Comparison of ENCODE assay signal across 8 cellular contexts in the genomic region with DNA sequence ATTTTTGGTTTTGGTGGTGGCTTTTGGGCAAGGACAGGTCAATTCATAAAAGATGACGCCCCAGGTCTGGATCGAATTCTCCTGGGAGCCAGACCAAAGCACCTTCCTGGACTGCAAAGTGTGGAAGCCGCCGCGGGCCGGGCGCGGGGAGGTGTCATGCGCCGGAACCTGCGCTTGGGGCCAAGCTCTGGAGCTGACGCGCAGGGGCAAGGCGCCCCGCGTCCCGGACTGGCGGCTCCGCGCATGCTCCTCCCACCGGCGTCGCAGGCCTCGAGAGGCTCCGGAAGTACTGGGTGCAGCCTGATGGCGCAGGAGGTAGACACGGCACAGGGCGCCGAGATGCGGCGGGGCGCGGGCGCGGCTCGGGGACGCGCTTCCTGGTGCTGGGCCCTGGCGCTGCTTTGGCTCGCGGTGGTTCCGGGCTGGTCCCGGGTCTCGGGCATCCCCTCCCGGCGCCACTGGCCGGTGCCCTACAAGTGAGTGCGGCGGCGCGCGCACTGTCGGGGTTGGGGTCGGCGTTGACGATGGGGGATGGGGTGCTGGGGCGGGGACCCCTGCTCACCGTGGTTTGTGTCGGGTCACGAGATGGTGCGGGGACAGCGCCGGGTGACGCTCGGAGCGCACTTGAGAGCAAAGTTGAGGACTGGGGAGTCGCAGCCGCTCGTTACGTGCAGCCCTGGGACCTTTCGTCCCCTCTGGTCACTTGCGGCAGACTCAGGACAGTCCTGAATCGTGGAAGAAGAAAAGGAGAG. TPM values are rescaled to one million over a fixed set of nuclear protein-coding genes. Genes with fewer than 3 reads are reported as not detected.
A peak's percentile ranks its signal among the peaks of the same experiment; 100 is the strongest.
DNase-seq lines count a peak whose midpoint lies in the region; ATAC-seq and TF ChIP-seq lines count a peak whose summit lies in the region.

TSS of gene CLN5 (plus strand) at position 286 of the 752 bp plus-strand sequence. CDS start at position 304, 18 bp downstream.

- H3K4me1 Mint-ChIP-seq in activated T-helper 2 cell treated with anti-CD3 and anti-CD28 coated beads, Interferon-gamma antibody, Interleukin-2, Interleukin-4, amounts not matched to agents 10 μg/mL and 5 μg/mL and 100 μg/mL, durations not matched to agents 14 hours and 24 hours and 36 hours (ENCODE audit: low read depth): peaks cover 34% of the 10 kb centered on the region
- peaks cover 22 to 54% (median 51%) of the 10 kb centered on the region in 4 donors for H3K4me1 Mint-ChIP-seq in naive thymus-derived CD8-positive, alpha-beta T cell
- H3K4me1 Mint-ChIP-seq in stimulated activated naive B cell treated with anti-CD40 and anti-IgM and Interleukin-4, amounts not matched to agents 10 μg/mL and 1 μg/mL and 100 μg/mL, for 72 hours: peaks cover 13 to 36% of the 10 kb centered on the region in 2 donors

- peak; percentile 96 for ATAC-seq in RWPE2 (ENCODE audit: low read depth)
- peak; percentile 89 to 90 for ATAC-seq in naive thymus-derived CD8-positive, alpha-beta T cell
- peak; percentile 95 to 96 for ATAC-seq in stimulated activated naive B cell treated with anti-CD40 and anti-IgM and Interleukin-4, amounts not matched to agents 10 μg/mL and 1 μg/mL and 100 μg/mL, for 72 hours (replicated peaks)

- H3K4me3 ChIP-seq in GM23248 (peak within 1 kb of the TSS; percentile 87), Karpas-422 (ENCODE audit: low read length) (peak within 1 kb of the TSS; percentile 95), RWPE2 (ENCODE audit: severe bottlenecking) (peak within 1 kb of the TSS; percentile 56), fibroblast of mammary gland (ENCODE audit: control insufficient read depth, low read depth, low read length) (peak within 1 kb of the TSS; percentile 89)

- peak; percentile 93 for DNase-seq in EH (ENCODE audit: low read depth)
- peak; percentile 98 for DNase-seq in GM23248
- DNase-seq in Karpas-422: peak; percentile 98
- peak; percentile 89 for DNase-seq in RWPE2 (ENCODE audit: low spot score)
- DNase-seq in activated T-helper 2 cell treated with anti-CD3 and anti-CD28 coated beads, Interferon-gamma antibody, Interleukin-2, Interleukin-4, amounts not matched to agents 10 μg/mL and 5 μg/mL and 100 μg/mL, durations not matched to agents 14 hours and 24 hours and 36 hours (ENCODE audit: low spot score): peak; percentile 95
- peak; percentile 85 for DNase-seq in fibroblast of mammary gland (ENCODE audit: low read depth)
- peak; percentile 89 to 98 (median 96) for DNase-seq in naive thymus-derived CD8-positive, alpha-beta T cell
- peak; percentile 95 for DNase-seq in stimulated activated naive B cell treated with anti-CD40 and anti-IgM and Interleukin-4, amounts not matched to agents 10 μg/mL and 1 μg/mL and 100 μg/mL, for 72 hours

- 1% methylated on average over 38 to 48 of the region's 73 CpGs for WGBS in GM23248 (ENCODE audit: low coverage in 1 of 2, low lambda C conversion rate in 2 of 2, missing lambda C conversion rate in 2 of 2), 2 experiments

- intact Hi-C loops in activated T-helper 2 cell treated with anti-CD3 and anti-CD28 coated beads, Interferon-gamma antibody, Interleukin-2, Interleukin-4, amounts not matched to agents 10 μg/mL and 5 μg/mL and 100 μg/mL, durations not matched to agents 14 hours and 24 hours and 36 hours (cut with micrococcal nuclease): loop anchor here (1.0 to 10.0 kb wide), 5 partner anchors 17 to 483 kb away; partner anchors contain the start of genes FBXL3 and KCTD12

- H3K9ac ChIP-seq in GM23248 (peak within 1 kb of the TSS; percentile 98), Karpas-422 (ENCODE audit: low read length) (peak within 1 kb of the TSS; percentile 92)

- H3K9me3 Mint-ChIP-seq in activated T-helper 2 cell treated with anti-CD3 and anti-CD28 coated beads, Interferon-gamma antibody, Interleukin-2, Interleukin-4, amounts not matched to agents 10 μg/mL and 5 μg/mL and 100 μg/mL, durations not matched to agents 14 hours and 24 hours and 36 hours: no peaks in the 10 kb centered on the region
- H3K9me3 Mint-ChIP-seq in naive thymus-derived CD8-positive, alpha-beta T cell: no peaks in the 10 kb centered on the region
- H3K9me3 Mint-ChIP-seq in stimulated activated naive B cell treated with anti-CD40 and anti-IgM and Interleukin-4, amounts not matched to agents 10 μg/mL and 1 μg/mL and 100 μg/mL, for 72 hours: no peaks in the 10 kb centered on the region

- H3K4me1 ChIP-seq in GM23248 (ENCODE audit: insufficient read depth): peaks cover 23% of the 10 kb centered on the region
- H3K4me1 ChIP-seq in Karpas-422 (ENCODE audit: low read length): peaks cover 25% of the 10 kb centered on the region
- H3K4me1 ChIP-seq in RWPE2 (ENCODE audit: insufficient read depth, poor library complexity, severe bottlenecking): peaks cover 18% of the 10 kb centered on the region

- H4K20me1 ChIP-seq in GM23248 (ENCODE audit: insufficient read depth): no peaks in the 10 kb centered on the region
- no peaks in the 10 kb centered on the region for H4K20me1 ChIP-seq in Karpas-422 (ENCODE audit: insufficient read depth, low read depth, low read length)

- POLR2A ChIA-PET in naive thymus-derived CD8-positive, alpha-beta T cell (lab: Charles Lee): interaction anchor here (0.5 to 10.2 kb wide), 26 partner anchors 11 to 1665 kb away, joined by 3 to 182 read pairs (median 5); partner anchors contain the start of genes FBXL3, KCTD12 and SLAIN1

- in situ Hi-C loops in GM23248 (cut with MboI): no loop called here

- H3K27me3 ChIP-seq in GM23248 (replicated peaks; ENCODE audit: insufficient read depth): no peaks in the 10 kb centered on the region
- H3K27me3 ChIP-seq in Karpas-422 (ENCODE audit: low read length): no peaks in the 10 kb centered on the region
- no peaks in the 10 kb centered on the region for H3K27me3 ChIP-seq in RWPE2 (ENCODE audit: insufficient read depth, poor library complexity, severe bottlenecking)

- TF ChIP-seq CTCF in RWPE2 (IDR thresholded peaks at IDR 0.05; ENCODE audit: poor library complexity, severe bottlenecking) (no peak), fibroblast of mammary gland (conservative IDR thresholded peaks at IDR 0.05; ENCODE audit: control insufficient read depth, insufficient read depth, low read depth, low read length) (no peak)

- H3K9me2 ChIP-seq in GM23248 (ENCODE audit: insufficient read depth) (no peaks in the 10 kb centered on the region), Karpas-422 (replicated peaks; ENCODE audit: insufficient read depth, low read length) (no peaks in the 10 kb centered on the region)

- H3K9me3 ChIP-seq in GM23248 (ENCODE audit: low read depth): no peaks in the 10 kb centered on the region
- no peaks in the 10 kb centered on the region for H3K9me3 ChIP-seq in Karpas-422 (ENCODE audit: low read length)
- no peaks in the 10 kb centered on the region for H3K9me3 ChIP-seq in RWPE2 (ENCODE audit: severe bottlenecking)

- H3K4me3 Mint-ChIP-seq in activated T-helper 2 cell treated with anti-CD3 and anti-CD28 coated beads, Interferon-gamma antibody, Interleukin-2, Interleukin-4, amounts not matched to agents 10 μg/mL and 5 μg/mL and 100 μg/mL, durations not matched to agents 14 hours and 24 hours and 36 hours (ENCODE audit: low read depth): peak within 1 kb of the TSS; percentile 89
- peak within 1 kb of the TSS; percentile 88 to 99 (median 96) for H3K4me3 Mint-ChIP-seq in naive thymus-derived CD8-positive, alpha-beta T cell
- peak within 1 kb of the TSS; percentile 94 to 99 for H3K4me3 Mint-ChIP-seq in stimulated activated naive B cell treated with anti-CD40 and anti-IgM and Interleukin-4, amounts not matched to agents 10 μg/mL and 1 μg/mL and 100 μg/mL, for 72 hours

- H3K27me3 Mint-ChIP-seq in activated T-helper 2 cell treated with anti-CD3 and anti-CD28 coated beads, Interferon-gamma antibody, Interleukin-2, Interleukin-4, amounts not matched to agents 10 μg/mL and 5 μg/mL and 100 μg/mL, durations not matched to agents 14 hours and 24 hours and 36 hours (ENCODE audit: low read depth): peaks cover 1% of the 10 kb centered on the region
- H3K27me3 Mint-ChIP-seq in naive thymus-derived CD8-positive, alpha-beta T cell: peaks cover 0 to 7% (median 0%) of the 10 kb centered on the region in 5 donors
- H3K27me3 Mint-ChIP-seq in stimulated activated naive B cell treated with anti-CD40 and anti-IgM and Interleukin-4, amounts not matched to agents 10 μg/mL and 1 μg/mL and 100 μg/mL, for 72 hours: no peaks in the 10 kb centered on the region

- H3K36me3 ChIP-seq in GM23248 (ENCODE audit: low read depth) (peaks cover 5% of the 10 kb centered on the region; the same call in 1 of the 2 replicates), Karpas-422 (ENCODE audit: insufficient read depth, low read length) (no peaks in the 10 kb centered on the region; the same call in 1 of the 2 replicates), RWPE2 (ENCODE audit: low read depth) (peaks cover 27% of the 10 kb centered on the region)

- H2AFZ ChIP-seq in GM23248 (peak within 1 kb of the TSS; percentile 96), Karpas-422 (ENCODE audit: low read length) (peak within 1 kb of the TSS; percentile 95)

- peak within 1 kb of the TSS; percentile 94 for H3K4me2 ChIP-seq in GM23248 (ENCODE audit: unreplicated experiment)
- H3K4me2 ChIP-seq in Karpas-422 (ENCODE audit: low read depth, low read length, poor library complexity, severe bottlenecking): peak within 1 kb of the TSS; percentile 94

- peak within 1 kb of the TSS; percentile 90 for H3K27ac ChIP-seq in GM23248
- H3K27ac ChIP-seq in Karpas-422 (ENCODE audit: low read length): peak within 1 kb of the TSS; percentile 38; the same call in 1 of the 2 replicates
- peak within 1 kb of the TSS; percentile 38 for H3K27ac ChIP-seq in RWPE2 (ENCODE audit: poor library complexity, severe bottlenecking)

- H3K79me2 ChIP-seq in GM23248 (ENCODE audit: insufficient read depth): peaks cover 47% of the 10 kb centered on the region
- H3K79me2 ChIP-seq in Karpas-422 (ENCODE audit: low read length): peaks cover 27% of the 10 kb centered on the region

- peaks cover 30% of the 10 kb centered on the region for H3K36me3 Mint-ChIP-seq in activated T-helper 2 cell treated with anti-CD3 and anti-CD28 coated beads, Interferon-gamma antibody, Interleukin-2, Interleukin-4, amounts not matched to agents 10 μg/mL and 5 μg/mL and 100 μg/mL, durations not matched to agents 14 hours and 24 hours and 36 hours (ENCODE audit: low read depth)
- peaks cover 7 to 17% (median 7%) of the 10 kb centered on the region in 3 donors for H3K36me3 Mint-ChIP-seq in naive thymus-derived CD8-positive, alpha-beta T cell
- H3K36me3 Mint-ChIP-seq in stimulated activated naive B cell treated with anti-CD40 and anti-IgM and Interleukin-4, amounts not matched to agents 10 μg/mL and 1 μg/mL and 100 μg/mL, for 72 hours: peaks cover 15 to 27% of the 10 kb centered on the region in 2 donors

- peaks cover 15% of the 10 kb centered on the region; the same call in 1 of the 2 replicates for H3F3A ChIP-seq in GM23248 (ENCODE audit: insufficient read depth)

- H3K27ac Mint-ChIP-seq in activated T-helper 2 cell treated with anti-CD3 and anti-CD28 coated beads, Interferon-gamma antibody, Interleukin-2, Interleukin-4, amounts not matched to agents 10 μg/mL and 5 μg/mL and 100 μg/mL, durations not matched to agents 14 hours and 24 hours and 36 hours: peak within 1 kb of the TSS; percentile 90
- peak within 1 kb of the TSS; percentile 97 to 100 (median 100) for H3K27ac Mint-ChIP-seq in naive thymus-derived CD8-positive, alpha-beta T cell
- peak within 1 kb of the TSS; percentile 98 for H3K27ac Mint-ChIP-seq in stimulated activated naive B cell treated with anti-CD40 and anti-IgM and Interleukin-4, amounts not matched to agents 10 μg/mL and 1 μg/mL and 100 μg/mL, for 72 hours

RNA-seq across cellular contexts. Expression of gene CLN5, which starts in this region (rescaled TPM):
- 32.4 and 35.9 TPM in 2 replicates for total RNA-seq in GM23248 (2014; rRNA removed; shearing (Covaris generic))
- polyA plus RNA-seq in GM23248 (2016; fragmentation: Nextera tagmentation; extraction: Ambion mirVana): 35.3 and 36.4 TPM in 2 replicates
- total RNA-seq in Karpas-422 (2014; rRNA removed; shearing (Covaris generic); ENCODE audit: low replicate concordance): 11.8 and 18.7 TPM in 2 replicates
- 13.5 and 15.8 TPM in 2 replicates for total RNA-seq in activated T-helper 2 cell treated with anti-CD3 and anti-CD28 coated beads, Interferon-gamma antibody, Interleukin-2, Interleukin-4, amounts not matched to agents 10 μg/mL and 5 μg/mL and 100 μg/mL, durations not matched to agents 14 hours and 24 hours and 36 hours
- 10 to 100 TPM; 48.8 to 49.6 TPM for total RNA-seq in naive thymus-derived CD8-positive, alpha-beta T cell
- 10 to 100 TPM; 16.9 to 30.8 (median 25.8) TPM for polyA plus RNA-seq in naive thymus-derived CD8-positive, alpha-beta T cell

Comparison
In these comparisons a context has a peak if more than half of its experiments do, and no peak if none do; other contexts are left out.
1. Peak in every context shown above with its lines: DNase-seq, ATAC-seq, H3K4me3 ChIP-seq and H3K27ac ChIP-seq.
2. H3K27ac ChIP-seq: peak in every context shown above with its lines; median percentile 90 in GM23248; 38 in Karpas-422; 38 in RWPE2.